ENCODE assay signal across 22 cellular contexts in the genomic region with DNA sequence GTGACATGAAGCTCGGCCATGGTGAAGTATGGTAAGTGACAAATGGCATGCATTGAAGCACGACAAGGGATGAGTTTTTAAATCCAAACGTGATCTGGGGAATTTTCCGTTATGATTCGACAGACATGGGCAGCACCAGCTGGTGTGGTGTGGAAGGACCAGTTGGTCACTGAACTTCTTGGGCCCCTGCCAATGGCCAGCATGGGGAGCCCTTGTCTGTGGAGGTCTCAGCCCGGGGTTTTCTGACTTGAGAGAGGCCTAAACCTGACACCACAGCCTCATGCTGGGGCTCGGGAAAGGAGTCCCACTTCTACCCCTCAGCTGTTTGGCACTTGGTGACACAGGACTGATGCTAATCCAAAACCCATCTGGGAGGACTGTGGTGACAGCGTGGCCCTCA.
DNase-seq lines count a peak whose midpoint lies in the region; ATAC-seq, FAIRE-seq and TF ChIP-seq lines count a peak whose summit lies in the region.
"Had no signal": no experiment of that assay in that cellular context is flagged by ENCODE, and none has a peak within 500 bp of the region (broad histone marks: within the 10 kb centered on the region; RNA-seq: fewer than 3 reads in every experiment).

No MANE protein-coding gene starts in this region.

- H2BK15ac ChIP-seq in H1 (ENCODE audit: low read length) (no peak overlapping the region), mesendoderm (replicated peaks; ENCODE audit: low read depth) (no peak overlapping the region)

- no peak overlapping the region for H2BK120ac ChIP-seq in H1 (replicated peaks; ENCODE audit: low read depth, low read length)
- no peak overlapping the region for H2BK120ac ChIP-seq in mesendoderm (ENCODE audit: low read depth, low read length)

- H4K8ac ChIP-seq in H1 (ENCODE audit: extremely low read depth, insufficient read depth, low read length) (no peak overlapping the region), mesendoderm (ENCODE audit: low read depth, low read length) (no peak overlapping the region)

- no peak for TF ChIP-seq EP300 in H1 (IDR thresholded peaks at IDR 0.05; ENCODE audit: borderline replicate concordance in 1 of 2, low read depth in 2 of 2, low read length in 2 of 2)

- H2BK12ac ChIP-seq in H1 (ENCODE audit: low read depth, low read length): no peak overlapping the region

- no peaks in the 10 kb centered on the region for H3K23me2 ChIP-seq in H1 (ENCODE audit: low read depth, low read length)

- no peak overlapping the region for H4K5ac ChIP-seq in H1 (ENCODE audit: insufficient read length, low read depth, low read length)
- H4K5ac ChIP-seq in mesendoderm (ENCODE audit: low read length): no peak overlapping the region

- H4K91ac ChIP-seq in H1 (replicated peaks; ENCODE audit: insufficient read length, low read length): no peak overlapping the region

- no peak overlapping the region for H3K27ac ChIP-seq in DND-41 (ENCODE audit: low read length)
- peak overlapping the region; percentile 16 for H3K27ac ChIP-seq in OCI-LY1 (ENCODE audit: low read depth, low read length, poor library complexity, severe bottlenecking)
- H3K27ac ChIP-seq in H1 (ENCODE audit: low read depth, low read length): no peak overlapping the region
- H3K27ac ChIP-seq in mesendoderm (ENCODE audit: low read depth, low read length): no peak overlapping the region
- H3K27ac ChIP-seq: GM23248 had no signal

- H3K18ac ChIP-seq in H1 (ENCODE audit: extremely low read depth, low read length) (no peak overlapping the region), mesendoderm (ENCODE audit: low read length) (no peak overlapping the region)

- H3K4me1 ChIP-seq in DND-41 (ENCODE audit: insufficient read depth, low read length): no peaks in the 10 kb centered on the region
- no peaks in the 10 kb centered on the region for H3K4me1 ChIP-seq in OCI-LY1 (ENCODE audit: insufficient read depth, low read length, severe bottlenecking)
- no peaks in the 10 kb centered on the region; a peak in 1 of 7 replicates for H3K4me1 ChIP-seq in H1 (replicated peaks in 1 of 4; ENCODE audit: control insufficient read depth in 3 of 4, insufficient read depth in 4 of 4, low read length in 3 of 4)
- peaks cover 4% of the 10 kb centered on the region for H3K4me1 ChIP-seq in mesendoderm (ENCODE audit: control insufficient read depth, low read depth, low read length)

- 0 out of 2 replicates have a peak, but pooled peaks cover 11% of the 10 kb centered on the region for H3F3A ChIP-seq in OCI-LY1 (ENCODE audit: insufficient read depth, low read length)

- H4K20me1 ChIP-seq in DND-41 (ENCODE audit: insufficient read depth, low read length): 0 out of 2 replicates have a peak, but pooled peaks cover 4% of the 10 kb centered on the region
- H4K20me1 ChIP-seq in OCI-LY1 (ENCODE audit: insufficient read depth, low read length): no peaks in the 10 kb centered on the region
- H4K20me1 ChIP-seq in H1 (replicated peaks in 1 of 2; ENCODE audit: control insufficient read depth in 1 of 2, insufficient read depth in 2 of 2, low read length in 2 of 2): peaks cover 0 to 2% of the 10 kb centered on the region in 2 experiments

- H2BK5ac ChIP-seq in H1 (ENCODE audit: low read depth, low read length) (no peak overlapping the region), mesendoderm (ENCODE audit: low read length) (no peak overlapping the region)

- WGBS in H1 (ENCODE audit: extremely low coverage in 1 of 2, insufficient coverage in 1 of 2, insufficient read length in 1 of 2, insufficient replicate concordance in 2 of 2, low coverage in 1 of 2, low lambda C conversion rate in 2 of 2, missing lambda C conversion rate in 1 of 2), 2 experiments: 95% methylated on average over 8 of the region's 8 CpGs; no CpG with 5 or more reads in 1 of the 2 experiments
- no CpG with 5 or more reads among the region's 8 CpGs for WGBS in mesendoderm (ENCODE audit: extremely low coverage, insufficient coverage, low lambda C conversion rate)

- H3K36me3 ChIP-seq in DND-41 (ENCODE audit: insufficient read depth, low read length) (peaks cover 36% of the 10 kb centered on the region), OCI-LY1 (ENCODE audit: insufficient read depth, low read length) (peaks cover 45% of the 10 kb centered on the region), H1 (ENCODE audit: control insufficient read depth in 2 of 4, insufficient read depth in 4 of 4, low read length in 3 of 4) (peaks cover 0 to 6% (median 1%) of the 10 kb centered on the region in 4 experiments; a peak in 1 of 8 replicates), mesendoderm (ENCODE audit: control insufficient read depth, insufficient read depth, low read length) (no peaks in the 10 kb centered on the region)

- H3K23ac ChIP-seq in H1 (ENCODE audit: insufficient read length) (no peak overlapping the region), mesendoderm (ENCODE audit: low read length) (no peak overlapping the region)

- FAIRE-seq in H1 (lab: Jason Lieb, UNC): no peak
- FAIRE-seq: D721Med, G401.6, GM19239 had no signal

- H3K4me3 ChIP-seq in DND-41 (ENCODE audit: low read depth in 1 of 2, low read length in 2 of 2) (no peak overlapping the region), OCI-LY1 (ENCODE audit: low read depth, low read length, poor library complexity, severe bottlenecking) (no peak overlapping the region), H1 (ENCODE audit: extremely low read depth in 1 of 4, insufficient read depth in 2 of 4, low read depth in 3 of 4, low read length in 4 of 4) (no peak overlapping the region), mesendoderm (ENCODE audit: low read length) (no peak overlapping the region)
- H3K4me3 ChIP-seq: GM23248 had no signal

- ATAC-seq in DND-41 (ENCODE audit: insufficient read depth, low read depth) (peak; percentile 20; the same call in 1 of the 3 replicates), HG02870 (IDR thresholded peaks at IDR 0.05; ENCODE audit: unreplicated experiment) (no peak), HG02571 (IDR thresholded peaks at IDR 0.05; ENCODE audit: unreplicated experiment) (no peak)
- ATAC-seq: T-cell had no signal

- H3K4ac ChIP-seq in H1 (replicated peaks; ENCODE audit: insufficient read length, low read depth, low read length): no peak overlapping the region
- H3K4ac ChIP-seq in mesendoderm (ENCODE audit: low read depth, low read length): no peak overlapping the region

- H2BK20ac ChIP-seq in H1 (ENCODE audit: low read length): no peak overlapping the region

- no peak overlapping the region for H2AK5ac ChIP-seq in H1 (ENCODE audit: low read depth, low read length)
- no peak overlapping the region for H2AK5ac ChIP-seq in mesendoderm (ENCODE audit: low read length)

- POLR2A ChIA-PET in H1 (lab: Charles Lee; ENCODE audit: partially characterized antibody): interaction anchor here (0.5 to 0.8 kb wide), 2 partner anchors 13 to 64 kb away, joined by 3 read pairs; no protein-coding TSS in a partner anchor

- H3K79me1 ChIP-seq in H1 (ENCODE audit: low read depth, low read length): no peaks in the 10 kb centered on the region; the same call in 1 of the 2 replicates
- H3K79me1 ChIP-seq in mesendoderm (ENCODE audit: low read length): no peaks in the 10 kb centered on the region

- H3K4me2 ChIP-seq in DND-41 (ENCODE audit: insufficient read depth, low read length) (no peak overlapping the region), OCI-LY1 (ENCODE audit: low read length) (no peak overlapping the region), H1 (ENCODE audit: insufficient read depth in 1 of 2, low read depth in 2 of 2, low read length in 2 of 2) (no peak overlapping the region), mesendoderm (ENCODE audit: low read length) (no peak overlapping the region)
- H3K4me2 ChIP-seq: SK-N-SH had no signal

- no peak for TF ChIP-seq POLR2A in H1 (IDR thresholded peaks at IDR 0.05; ENCODE audit: control extremely low read depth in 1 of 2, low read depth in 2 of 2, low read length in 2 of 2)

- no peaks in the 10 kb centered on the region for H3K9me2 ChIP-seq in OCI-LY1 (ENCODE audit: low read depth, low read length)
- H3K9me2 ChIP-seq: SK-N-SH had no signal

- H3K56ac ChIP-seq in H1 (replicated peaks; ENCODE audit: insufficient read length, low read depth, low read length) (no peak overlapping the region), mesendoderm (ENCODE audit: low read length) (no peak overlapping the region)

- H3K14ac ChIP-seq in H1 (ENCODE audit: insufficient read length): no peak overlapping the region

- no peaks in the 10 kb centered on the region for H3K27me3 ChIP-seq in DND-41 (ENCODE audit: insufficient read depth, low read length, poor library complexity)
- H3K27me3 ChIP-seq in OCI-LY1 (ENCODE audit: insufficient read depth, low read length): no peaks in the 10 kb centered on the region
- no peaks in the 10 kb centered on the region for H3K27me3 ChIP-seq in H1 (replicated peaks in 1 of 4; ENCODE audit: control insufficient read depth in 3 of 4, extremely low read depth in 1 of 4, insufficient read depth in 3 of 4, low read length in 3 of 4)
- no peaks in the 10 kb centered on the region for H3K27me3 ChIP-seq in mesendoderm (ENCODE audit: insufficient read depth, low read length, poor library complexity)

- H3K9me3 ChIP-seq in DND-41 (ENCODE audit: insufficient read depth, low read length, severe bottlenecking) (no peaks in the 10 kb centered on the region), OCI-LY1 (ENCODE audit: low read length) (no peaks in the 10 kb centered on the region), H1 (ENCODE audit: insufficient read depth in 2 of 2, low read depth in 1 of 2, low read length in 1 of 2) (no peaks in the 10 kb centered on the region)
- H3K9me3 ChIP-seq: SK-N-SH had no signal

- no peak overlapping the region for H3K9ac ChIP-seq in DND-41 (ENCODE audit: low read depth, low read length)
- no peak overlapping the region for H3K9ac ChIP-seq in OCI-LY1 (ENCODE audit: low read length)
- H3K9ac ChIP-seq in H1 (replicated peaks in 1 of 4; ENCODE audit: extremely low read depth in 1 of 4, low read depth in 3 of 4, low read length in 3 of 4): no peak overlapping the region
- no peak overlapping the region for H3K9ac ChIP-seq in mesendoderm (ENCODE audit: low read length)
- H3K9ac ChIP-seq: GM23248, SK-N-SH had no signal

- no peak for TF ChIP-seq CTCF in DND-41 (IDR thresholded peaks at IDR 0.05; ENCODE audit: borderline replicate concordance, extremely low read depth, low read length, poor library complexity, severe bottlenecking)
- no peak for TF ChIP-seq CTCF in OCI-LY1 (IDR thresholded peaks at IDR 0.05; ENCODE audit: low read length)
- peak in 2 of 3 experiments; percentile 7 to 16; a peak in 2 of 4 replicates for TF ChIP-seq CTCF in H1 (IDR thresholded peaks at IDR 0.05; ENCODE audit: control extremely low read depth in 1 of 3, insufficient read depth in 1 of 3, low read depth in 1 of 3, low read length in 3 of 3)

- H2AFZ ChIP-seq in DND-41 (ENCODE audit: low read depth, low read length): no peak overlapping the region
- H2AFZ ChIP-seq in OCI-LY1 (ENCODE audit: low read length): no peak overlapping the region
- no peak overlapping the region for H2AFZ ChIP-seq in H1 (ENCODE audit: low read length)
- H2AFZ ChIP-seq: GM23248 had no signal

- intact Hi-C loops in posterior vena cava (cut with DNase I): no loop called here

- DNase-seq in DND-41 (no peak), H1 (ENCODE audit: low read depth in 1 of 2, low spot score in 2 of 2) (peak in 1 of 2 experiments; percentile 53), posterior vena cava (ENCODE audit: low spot score) (peak; percentile 58), GM19238 (ENCODE audit: insufficient read length, low spot score) (no peak), mesendoderm (no peak)
- DNase-seq: CD8-positive, alpha-beta memory T cell; DMS79 treated with DMSO at 0.1 percent for 48 hours; GM23248; KBM-7; NCI-H187 treated with DMSO at 0.1 percent for 48 hours; NCI-H345; NCI-H526 treated with DMSO at 0.1 percent for 48 hours; NK-92 treated with Interleukin-12 subunit alpha and Interleukin-12 subunit beta, amount 100 ng/mL, for 24 hours; SHP77; SK-N-SH; T-cell had no signal

- H3K79me2 ChIP-seq in DND-41 (ENCODE audit: insufficient read depth, low read length) (no peaks in the 10 kb centered on the region), OCI-LY1 (ENCODE audit: insufficient read depth, low read length) (no peaks in the 10 kb centered on the region), H1 (ENCODE audit: control insufficient read depth in 1 of 2, insufficient read depth in 2 of 2, low read length in 2 of 2) (no peaks in the 10 kb centered on the region), mesendoderm (ENCODE audit: control insufficient read depth, insufficient read depth, low read length) (no peaks in the 10 kb centered on the region)

- CTCF ChIA-PET in H1 (lab: Charles Lee; ENCODE audit: partially characterized antibody): interaction anchor here (0.6 to 1.4 kb wide), 5 partner anchors 9 to 334 kb away, joined by 3 to 4 read pairs (median 3); no protein-coding TSS in a partner anchor

- peak; percentile 25 to 28; a peak in 1 of 4 replicates for TF ChIP-seq RAD21 in H1 (IDR thresholded peaks at IDR 0.05 in 1 of 2, conservative IDR thresholded peaks at IDR 0.05 in 1 of 2; ENCODE audit: low read depth in 2 of 2, low read length in 2 of 2)

Comparison
In these comparisons a context has a peak if more than half of its experiments do, and no peak if none do; other contexts are left out.
1. CTCF ChIP-seq: peak in H1 (2 of 3); none in DND-41 (single experiment) and OCI-LY1 (single experiment).